Comparison of ENCODE assay signal across 9 cellular contexts in the genomic region with DNA sequence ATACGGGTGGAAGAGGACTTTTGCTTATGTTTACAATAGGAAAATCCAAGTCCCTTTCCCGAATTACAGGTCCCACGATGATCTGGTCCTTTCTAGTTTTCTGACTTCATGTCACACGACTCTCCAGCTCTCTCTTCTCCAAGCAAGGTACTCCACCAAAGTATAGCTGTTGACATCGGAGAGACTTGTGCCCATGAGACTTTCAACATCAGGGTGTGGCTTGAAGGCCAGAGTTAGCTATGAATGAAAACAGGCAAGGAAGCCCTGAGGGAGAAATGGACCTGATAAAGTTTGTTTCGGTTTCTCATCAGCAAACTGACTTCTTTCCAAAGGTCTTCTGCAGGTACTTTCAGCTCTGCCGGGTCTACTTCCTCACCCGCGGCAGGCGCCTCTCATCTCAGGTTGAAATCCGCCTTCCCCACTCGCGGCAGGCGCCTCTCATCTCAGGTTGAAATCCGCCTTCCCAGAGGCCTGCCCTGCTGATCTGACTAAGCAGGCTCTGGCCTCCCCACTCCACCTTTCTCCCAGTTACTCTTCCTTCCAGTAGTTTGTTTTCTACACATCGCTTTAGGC. TPM values are rescaled to one million over a fixed set of nuclear protein-coding genes. Genes with fewer than 3 reads are reported as not detected.
A peak's percentile ranks its signal among the peaks of the same experiment; 100 is the strongest.
DNase-seq lines count a peak whose midpoint lies in the region; ATAC-seq and TF ChIP-seq lines count a peak whose summit lies in the region.
"Had no signal": no experiment of that assay in that cellular context is flagged by ENCODE, and none has a peak within 500 bp of the region (broad histone marks: within the 10 kb centered on the region; RNA-seq: fewer than 3 reads in every experiment).

No MANE protein-coding gene starts in this region.

- in situ Hi-C loops in mammary epithelial cell (cut with MboI; ENCODE audit: low sequenced_read_pairs in 2 of 2), result no loop called here

- POLR2A ChIA-PET in MCF 10A (lab: Yijun Ruan, JAX), result interaction anchor here (0.6 to 2.8 kb wide), 2 partner anchors 10 to 1090 kb away, joined by 4 to 12 read pairs; a partner anchor contains a TSS

- no peak overlapping the region for H2AFZ ChIP-seq in mammary epithelial cell (ENCODE audit: low read depth, low read length)

- H3K36me3 Mint-ChIP-seq in MCF 10A (ENCODE audit: insufficient read depth, unreplicated experiment), result peaks cover 34% of the 10 kb centered on the region
- peaks cover 42% of the 10 kb centered on the region for H3K36me3 Mint-ChIP-seq in activated T-helper 2 cell treated with anti-CD3 and anti-CD28 coated beads, Interferon-gamma antibody, Interleukin-2, Interleukin-4, amounts not matched to agents 10 μg/mL and 5 μg/mL and 100 μg/mL, durations not matched to agents 14 hours and 24 hours and 36 hours (ENCODE audit: low read depth)

- no peak overlapping the region for H3K4me2 ChIP-seq in mammary epithelial cell (ENCODE audit: insufficient read depth, low read depth, low read length)

- H3K36me3 ChIP-seq in mammary epithelial cell (ENCODE audit: insufficient read depth, low read length) (peaks cover 15% of the 10 kb centered on the region), mucosa of descending colon (ENCODE audit: low read depth) (no peaks in the 10 kb centered on the region), WERI-Rb-1 (peaks cover 44% of the 10 kb centered on the region)

- dilution Hi-C loops in mammary epithelial cell (cut with HindIII; ENCODE audit: low sequenced_read_pairs), result no loop called here

- H3K4me1 Mint-ChIP-seq in MCF 10A (ENCODE audit: insufficient read depth, unreplicated experiment), result no peaks in the 10 kb centered on the region
- H3K4me1 Mint-ChIP-seq in activated T-helper 2 cell treated with anti-CD3 and anti-CD28 coated beads, Interferon-gamma antibody, Interleukin-2, Interleukin-4, amounts not matched to agents 10 μg/mL and 5 μg/mL and 100 μg/mL, durations not matched to agents 14 hours and 24 hours and 36 hours (ENCODE audit: low read depth), result peaks cover 17% of the 10 kb centered on the region

- DNase-seq in MCF 10A (ENCODE audit: unreplicated experiment), result no peak
- no peak for DNase-seq in mammary epithelial cell
- no peak for DNase-seq in activated T-helper 2 cell treated with anti-CD3 and anti-CD28 coated beads, Interferon-gamma antibody, Interleukin-2, Interleukin-4, amounts not matched to agents 10 μg/mL and 5 μg/mL and 100 μg/mL, durations not matched to agents 14 hours and 24 hours and 36 hours (ENCODE audit: low spot score)
- DNase-seq in mucosa of descending colon, result peak; percentile 29 to 74 (median 53)
- no peak for DNase-seq in WERI-Rb-1
- DNase-seq in pons (ENCODE audit: low spot score), result no peak
- DNase-seq: cortex of kidney had no signal

- no peaks in the 10 kb centered on the region for H3K9me3 Mint-ChIP-seq in MCF 10A (ENCODE audit: unreplicated experiment)
- H3K9me3 Mint-ChIP-seq in activated T-helper 2 cell treated with anti-CD3 and anti-CD28 coated beads, Interferon-gamma antibody, Interleukin-2, Interleukin-4, amounts not matched to agents 10 μg/mL and 5 μg/mL and 100 μg/mL, durations not matched to agents 14 hours and 24 hours and 36 hours, result no peaks in the 10 kb centered on the region

- peaks cover 8% of the 10 kb centered on the region for H3K79me2 ChIP-seq in mammary epithelial cell (ENCODE audit: insufficient read depth, low read length)

- 86% methylated on average over 16 of the region's 16 CpGs for WGBS in mammary epithelial cell (ENCODE audit: low coverage, missing lambda C conversion rate)

- TF ChIP-seq CTCF in MCF 10A (IDR thresholded peaks at IDR 0.05; ENCODE audit: unreplicated experiment), result no peak
- no peak for TF ChIP-seq CTCF in mammary epithelial cell (conservative IDR thresholded peaks at IDR 0.05 in 1 of 2, IDR thresholded peaks at IDR 0.05 in 1 of 2; ENCODE audit: extremely low read depth in 1 of 2, insufficient read depth in 1 of 2, low read depth in 1 of 2, low read length in 2 of 2)
- no peak for TF ChIP-seq CTCF in mucosa of descending colon (IDR thresholded peaks at IDR 0.05)
- TF ChIP-seq CTCF in WERI-Rb-1 (IDR thresholded peaks at IDR 0.05; ENCODE audit: low read depth, low read length), result no peak

- H3K27me3 ChIP-seq in mammary epithelial cell (ENCODE audit: insufficient read depth, low read length) (no peaks in the 10 kb centered on the region), WERI-Rb-1 (ENCODE audit: insufficient read depth, low read depth, severe bottlenecking) (no peaks in the 10 kb centered on the region)

- intact Hi-C loops in MCF 10A (cut with micrococcal nuclease), result no loop called here
- intact Hi-C loops in mammary epithelial cell (cut with micrococcal nuclease), result no loop called here
- intact Hi-C loops in activated T-helper 2 cell treated with anti-CD3 and anti-CD28 coated beads, Interferon-gamma antibody, Interleukin-2, Interleukin-4, amounts not matched to agents 10 μg/mL and 5 μg/mL and 100 μg/mL, durations not matched to agents 14 hours and 24 hours and 36 hours (cut with micrococcal nuclease), result no loop called here
- intact Hi-C loops in mucosa of descending colon (cut with DNase I, micrococcal nuclease), result no loop called here

- H3K4me3 Mint-ChIP-seq in MCF 10A (ENCODE audit: unreplicated experiment), result peak overlapping the region; percentile 65
- peak overlapping the region; percentile 70 for H3K4me3 Mint-ChIP-seq in activated T-helper 2 cell treated with anti-CD3 and anti-CD28 coated beads, Interferon-gamma antibody, Interleukin-2, Interleukin-4, amounts not matched to agents 10 μg/mL and 5 μg/mL and 100 μg/mL, durations not matched to agents 14 hours and 24 hours and 36 hours (ENCODE audit: low read depth)

- H3K9me3 ChIP-seq in mammary epithelial cell (replicated peaks; ENCODE audit: insufficient read depth, low read length) (no peaks in the 10 kb centered on the region), mucosa of descending colon (no peaks in the 10 kb centered on the region), WERI-Rb-1 (ENCODE audit: severe bottlenecking) (no peaks in the 10 kb centered on the region)

- no peak overlapping the region for H3K27ac Mint-ChIP-seq in MCF 10A (ENCODE audit: low read depth, unreplicated experiment)
- H3K27ac Mint-ChIP-seq in activated T-helper 2 cell treated with anti-CD3 and anti-CD28 coated beads, Interferon-gamma antibody, Interleukin-2, Interleukin-4, amounts not matched to agents 10 μg/mL and 5 μg/mL and 100 μg/mL, durations not matched to agents 14 hours and 24 hours and 36 hours, result no peak overlapping the region

- ATAC-seq in mucosa of descending colon (peak; percentile 20), HG03460 (IDR thresholded peaks at IDR 0.05; ENCODE audit: unreplicated experiment) (no peak), HG02588 (IDR thresholded peaks at IDR 0.05; ENCODE audit: unreplicated experiment) (no peak)

- H3K4me3 ChIP-seq in mammary epithelial cell (replicated peaks in 1 of 3; ENCODE audit: insufficient read depth in 1 of 3, low read depth in 2 of 3, low read length in 3 of 3), result no peak overlapping the region
- no peak overlapping the region for H3K4me3 ChIP-seq in mucosa of descending colon
- H3K4me3 ChIP-seq in WERI-Rb-1 (ENCODE audit: low read depth, low read length), result no peak overlapping the region

- no peak overlapping the region for H3K27ac ChIP-seq in mammary epithelial cell (ENCODE audit: insufficient read depth, low read depth, low read length)
- no peak overlapping the region for H3K27ac ChIP-seq in WERI-Rb-1

- CTCF ChIA-PET in MCF 10A (lab: Yijun Ruan, JAX) (interaction anchor here (1.2 kb wide), 1 partner anchor 29 kb away, joined by 4 read pairs; no protein-coding TSS in a partner anchor), mammary epithelial cell (lab: Charles Lee; ENCODE audit: low non-redundant PET) (no interaction called here)

- H3K4me1 ChIP-seq in mammary epithelial cell (ENCODE audit: insufficient read depth, low read length) (peaks cover 13% of the 10 kb centered on the region), mucosa of descending colon (ENCODE audit: low read depth) (no peaks in the 10 kb centered on the region)

- no TSS peak for BruUV-seq in MCF 10A (replicated peaks; lab: Mats Ljungman, UMichigan)
- no TSS peak for BruUV-seq in mammary epithelial cell (replicated peaks; lab: Mats Ljungman, UMichigan)

- H3K27me3 Mint-ChIP-seq in MCF 10A (ENCODE audit: insufficient read depth, unreplicated experiment), result no peaks in the 10 kb centered on the region
- H3K27me3 Mint-ChIP-seq in activated T-helper 2 cell treated with anti-CD3 and anti-CD28 coated beads, Interferon-gamma antibody, Interleukin-2, Interleukin-4, amounts not matched to agents 10 μg/mL and 5 μg/mL and 100 μg/mL, durations not matched to agents 14 hours and 24 hours and 36 hours (ENCODE audit: low read depth), result peaks cover 12% of the 10 kb centered on the region

- no peaks in the 10 kb centered on the region for H4K20me1 ChIP-seq in mammary epithelial cell (ENCODE audit: insufficient read depth, low read length)

- no peak overlapping the region for H3K9ac ChIP-seq in mammary epithelial cell (ENCODE audit: insufficient read depth, low read length)

RNA-seq across cellular contexts. Expression of a gene that starts 2.1 kb away (rescaled TPM):
- total RNA-seq in MCF 10A (2022) (0.84 and 1.9 TPM in 2 replicates), mammary epithelial cell (1 to 10 TPM; 3.7 to 6.4 TPM), mucosa of descending colon (10 to 100 TPM in 2 of 3 donors, 1 to 10 TPM in 1; 6.9 to 42.1 (median 14.7) TPM)
- 5.1 TPM for polyA plus RNA-seq in mammary epithelial cell
- 3.6 TPM for polyA minus RNA-seq in mammary epithelial cell
- total RNA-seq in activated T-helper 2 cell treated with anti-CD3 and anti-CD28 coated beads, Interferon-gamma antibody, Interleukin-2, Interleukin-4, amounts not matched to agents 10 μg/mL and 5 μg/mL and 100 μg/mL, durations not matched to agents 14 hours and 24 hours and 36 hours, result 3.3 and 4.5 TPM in 2 replicates

RNA-seq across cellular contexts. Expression of a gene that starts 10.9 kb away (rescaled TPM):
- total RNA-seq in MCF 10A (2022) (58.6 and 79.6 TPM in 2 replicates), mammary epithelial cell (100 to 1,000 TPM; 110 to 115 TPM), mucosa of descending colon (100 to 1,000 TPM in 1 of 3 donors, 10 to 100 TPM in 2; 91.6 to 105 (median 94.3) TPM)
- 96.6 TPM for polyA plus RNA-seq in mammary epithelial cell
- polyA minus RNA-seq in mammary epithelial cell, result 188 TPM
- total RNA-seq in activated T-helper 2 cell treated with anti-CD3 and anti-CD28 coated beads, Interferon-gamma antibody, Interleukin-2, Interleukin-4, amounts not matched to agents 10 μg/mL and 5 μg/mL and 100 μg/mL, durations not matched to agents 14 hours and 24 hours and 36 hours, result 21.6 and 25.2 TPM in 2 replicates

Comparison
In these comparisons a context has a peak if more than half of its experiments do, and no peak if none do; other contexts are left out.
1. DNase-seq: peak in mucosa of descending colon (3 of 3); none in MCF 10A (single experiment), mammary epithelial cell (single experiment), activated T-helper 2 cell treated with anti-CD3 and anti-CD28 coated beads, Interferon-gamma antibody, Interleukin-2, Interleukin-4, amounts not matched to agents 10 μg/mL and 5 μg/mL and 100 μg/mL, durations not matched to agents 14 hours and 24 hours and 36 hours (single experiment), WERI-Rb-1 (single experiment) and pons (single experiment).